In the genomic region with DNA sequence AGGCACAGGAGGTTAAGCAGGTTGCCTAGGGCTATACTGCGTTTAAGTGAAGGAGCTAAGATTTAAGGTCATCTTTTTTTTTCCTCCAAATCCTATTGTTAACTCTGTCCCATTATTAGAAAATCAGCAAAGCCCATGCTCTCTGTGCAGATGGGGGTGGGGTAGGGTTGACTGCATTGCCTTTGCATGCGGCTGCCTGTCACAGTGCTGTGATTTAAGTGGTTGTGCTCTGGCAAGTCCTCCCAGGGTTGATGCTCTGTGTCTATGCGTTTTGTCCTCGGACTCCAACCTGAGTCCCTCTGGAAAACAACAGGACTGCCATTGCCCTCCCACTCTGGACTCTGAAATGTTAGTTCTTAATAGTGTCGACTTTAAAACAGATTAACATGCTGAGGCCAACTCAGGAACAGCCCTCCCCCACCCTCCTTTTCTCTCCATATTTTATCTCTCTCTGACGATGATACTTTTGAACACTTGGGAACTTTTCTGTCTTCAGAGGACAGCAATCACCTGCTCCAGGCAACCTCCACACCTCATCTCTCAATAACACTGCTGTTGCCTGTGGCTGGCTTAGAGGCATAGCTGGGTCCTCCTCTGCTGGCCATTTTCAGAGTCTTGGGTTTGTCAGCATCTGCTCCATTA, we compare ENCODE assay signal across 18 cellular contexts. TPM values are rescaled to one million over a fixed set of nuclear protein-coding genes. Genes with fewer than 3 reads are reported as not detected.
"Had no signal": no experiment of that assay in that cellular context is flagged by ENCODE, and none has a peak within 500 bp of the region (broad histone marks: within the 10 kb centered on the region; RNA-seq: fewer than 3 reads in every experiment).

No MANE protein-coding gene starts in this region.

- ATAC-seq: activated CD4-positive, CD25-positive, alpha-beta regulatory T cell treated with anti-CD3 and anti-CD28 coated beads, Interleukin-2, amount 50 U/mL, for 24 hours; esophagus mucosa; pancreas had no signal

- H3K27ac ChIP-seq: ascending aorta, pancreas, tibial nerve, uterus had no signal

- H3K9me3 Mint-ChIP-seq: activated CD4-positive, alpha-beta T cell treated with anti-CD3 and anti-CD28 coated beads, Interleukin-2, amount 10 ng/mL, durations not matched to agents 7 days and 5 days; activated naive CD4-positive, alpha-beta T cell treated with anti-CD3 and anti-CD28 coated beads, Interleukin-2, amount 50 U/mL, for 24 hours had no signal

- H3K36me3 ChIP-seq: ascending aorta, pancreas, tibial nerve, uterus had no signal

- H3K27ac Mint-ChIP-seq: activated CD4-positive, alpha-beta T cell treated with anti-CD3 and anti-CD28 coated beads, Interleukin-2, amount 10 ng/mL, durations not matched to agents 7 days and 5 days; activated naive CD4-positive, alpha-beta T cell treated with anti-CD3 and anti-CD28 coated beads, Interleukin-2, amount 50 U/mL, for 24 hours had no signal

- H3K4me1 Mint-ChIP-seq: activated CD4-positive, alpha-beta T cell treated with anti-CD3 and anti-CD28 coated beads, Interleukin-2, amount 10 ng/mL, durations not matched to agents 7 days and 5 days; activated naive CD4-positive, alpha-beta T cell treated with anti-CD3 and anti-CD28 coated beads, Interleukin-2, amount 50 U/mL, for 24 hours had no signal

- H3K36me3 Mint-ChIP-seq: activated naive CD4-positive, alpha-beta T cell treated with anti-CD3 and anti-CD28 coated beads, Interleukin-2, amount 50 U/mL, for 24 hours had no signal

- H3K4me3 Mint-ChIP-seq: activated CD4-positive, alpha-beta T cell treated with anti-CD3 and anti-CD28 coated beads, Interleukin-2, amount 10 ng/mL, durations not matched to agents 7 days and 5 days; activated naive CD4-positive, alpha-beta T cell treated with anti-CD3 and anti-CD28 coated beads, Interleukin-2, amount 50 U/mL, for 24 hours had no signal

- FAIRE-seq: pancreas had no signal

- DNase-seq: activated CD4-positive, alpha-beta T cell treated with anti-CD3 and anti-CD28 coated beads, Interleukin-2, amount 10 ng/mL, durations not matched to agents 7 days and 5 days; activated CD8-positive, alpha-beta memory T cell treated with anti-CD3 and anti-CD28 coated beads, Interleukin-2, amount 50 U/mL, for 4 hours; activated effector memory CD4-positive, alpha-beta T cell treated with Interleukin-2 at 50 U/mL for 16 hours; activated T-cell treated with anti-CD3 and anti-CD28 coated beads, Interleukin-2, amount 50 U/mL, for 48 hours; effector CD4-positive, alpha-beta T cell; pancreas; stimulated activated CD4-positive, alpha-beta T cell treated with anti-CD3 and anti-CD28 coated beads, Interleukin-12 subunit alpha, Interleukin-12 subunit beta, amount 100 ng/mL, for 4 hours; stimulated activated CD4-positive, alpha-beta T cell treated with anti-CD3 and anti-CD28 coated beads, Interleukin-1b, Interleukin-23, amount 100 ng/mL, for 48 hours; stimulated activated CD8-positive, alpha-beta memory T cell treated with anti-CD3 and anti-CD28 coated beads, Interleukin-4, amount 100 ng/mL, for 48 hours; stimulated activated naive CD4-positive, alpha-beta T cell; T1000; uterus had no signal

- H3K4me3 ChIP-seq: ascending aorta, pancreas, tibial nerve, uterus had no signal

- H3K9me3 ChIP-seq: ascending aorta, pancreas, tibial nerve, uterus had no signal

- H3K27me3 ChIP-seq: ascending aorta, pancreas, uterus had no signal

RNA-seq across cellular contexts. Expression of a gene that starts 5.8 kb away (rescaled TPM):
- total RNA-seq: activated CD4-positive, alpha-beta T cell treated with anti-CD3 and anti-CD28 coated beads, Interleukin-2, amount 10 ng/mL, durations not matched to agents 7 days and 5 days; T-helper 1 cell treated with Interleukin-12 subunit alpha and Interleukin-12 subunit beta and Interleukin-4 antibody, amounts not matched to agents 30 ng/mL and 1 ng/mL, for 36 hours had no signal
